19 cellular contexts compared by ENCODE assay signal in genomic region chr11:47337229-47337924, GRCh38. TPM values are rescaled to one million over a fixed set of nuclear protein-coding genes. Genes with fewer than 3 reads are reported as not detected.
DNase-seq lines count a peak whose midpoint lies in the region; ATAC-seq and TF ChIP-seq lines count a peak whose summit lies in the region.
"Had no signal": no experiment of that assay in that cellular context is flagged by ENCODE, and none has a peak within 500 bp of the region (broad histone marks: within the 10 kb centered on the region; RNA-seq: fewer than 3 reads in every experiment).

No MANE protein-coding gene starts in this region.

- TF ChIP-seq CTCF in heart right ventricle (IDR thresholded peaks at IDR 0.05) (no peak), neural progenitor cell (IDR thresholded peaks at IDR 0.05) (no peak), suprapubic skin (IDR thresholded peaks at IDR 0.05) (no peak)

- peak in 7 of 8 donors; percentile 0 to 20 (median 4) for ATAC-seq in heart right ventricle
- ATAC-seq: PC-3 had no signal

- H3F3A ChIP-seq in neural progenitor cell (ENCODE audit: low read depth), result no peaks in the 10 kb centered on the region

- H3K27ac Mint-ChIP-seq in neural progenitor cell, result no peak overlapping the region

- H3K36me3 ChIP-seq in heart right ventricle (peaks cover 0 to 98% (median 25%) of the 10 kb centered on the region in 9 donors), neural progenitor cell (no peaks in the 10 kb centered on the region), suprapubic skin (no peaks in the 10 kb centered on the region)

- H3K4me3 ChIP-seq in heart right ventricle, result no peak overlapping the region
- no peak overlapping the region for H3K4me3 ChIP-seq in neural progenitor cell
- no peak overlapping the region for H3K4me3 ChIP-seq in suprapubic skin
- H3K4me3 ChIP-seq: SK-N-MC had no signal

- no peaks in the 10 kb centered on the region for H3K79me2 ChIP-seq in neural progenitor cell (ENCODE audit: low read depth)

- no peaks in the 10 kb centered on the region for H3K9me3 Mint-ChIP-seq in neural progenitor cell

- no peak for TF ChIP-seq EP300 in suprapubic skin (IDR thresholded peaks at IDR 0.05)

- TF ChIP-seq POLR2A in suprapubic skin (IDR thresholded peaks at IDR 0.05), result no peak

- H3K27me3 ChIP-seq in heart right ventricle, result no peaks in the 10 kb centered on the region
- no peaks in the 10 kb centered on the region for H3K27me3 ChIP-seq in neural progenitor cell
- H3K27me3 ChIP-seq in suprapubic skin, result no peaks in the 10 kb centered on the region

- H3K4me1 ChIP-seq in heart right ventricle, result peaks cover 0 to 97% (median 19%) of the 10 kb centered on the region in 9 donors
- H3K4me1 ChIP-seq in neural progenitor cell, result no peaks in the 10 kb centered on the region
- H3K4me1 ChIP-seq in suprapubic skin, result no peaks in the 10 kb centered on the region

- peak overlapping the region in 6 of 10 donors; percentile 5 to 73 (median 36) for H3K27ac ChIP-seq in heart right ventricle
- H3K27ac ChIP-seq in neural progenitor cell, result no peak overlapping the region
- no peak overlapping the region for H3K27ac ChIP-seq in suprapubic skin
- H3K27ac ChIP-seq: SK-N-MC had no signal

- 72 to 74% methylated on average over 34 of the region's 34 CpGs for WGBS in heart right ventricle, 2 donors
- WGBS in suprapubic skin, result 91% methylated on average over 34 of the region's 34 CpGs

- H2AFZ ChIP-seq in neural progenitor cell (replicated peaks), result no peak overlapping the region

- no peaks in the 10 kb centered on the region for H3K36me3 Mint-ChIP-seq in neural progenitor cell

- no peak overlapping the region for H3K9ac ChIP-seq in neural progenitor cell

- DNase-seq in NCI-H748 (lab: John Stamatoyannopoulos, UW; ENCODE audit: unreplicated experiment), result peak; percentile 15
- no peak for DNase-seq in NCI-H748 treated with DMSO at 0.1 percent for 48 hours (lab: John Stamatoyannopoulos, UW)
- DNase-seq in HT-29 (ENCODE audit: low spot score), result peak; percentile 75
- no peak for DNase-seq in heart right ventricle
- DNase-seq in neural progenitor cell (ENCODE audit: low spot score), result peak; percentile 8
- DNase-seq in G401 (ENCODE audit: low spot score), result no peak
- no peak for DNase-seq in stimulated activated naive CD4-positive, alpha-beta T cell treated with Interleukin-2 at 50 U/mL for 16 hours (lab: John Stamatoyannopoulos, UW)
- no peak for DNase-seq in suprapubic skin (ENCODE audit: low spot score in 2 of 2)
- DNase-seq: DMS79 treated with DMSO at 0.1 percent for 48 hours, GF-D8, Kasumi-1, NCI-H1417, NCI-H1930, NCI-H524 treated with DMSO at 0.1 percent for 48 hours, PC-3 had no signal

- no peak overlapping the region for H3K4me3 Mint-ChIP-seq in neural progenitor cell
- H3K4me3 Mint-ChIP-seq: CD14-positive monocyte had no signal

- H3K4me1 Mint-ChIP-seq in neural progenitor cell, result peaks cover 15% of the 10 kb centered on the region
- H3K4me1 Mint-ChIP-seq: CD14-positive monocyte had no signal

- H3K4me2 ChIP-seq in neural progenitor cell, result no peak overlapping the region

- H3K9me3 ChIP-seq in heart right ventricle, result no peaks in the 10 kb centered on the region
- H3K9me3 ChIP-seq in neural progenitor cell (ENCODE audit: low read depth), result no peaks in the 10 kb centered on the region
- no peaks in the 10 kb centered on the region for H3K9me3 ChIP-seq in suprapubic skin

- peaks cover 6% of the 10 kb centered on the region for H3K27me3 Mint-ChIP-seq in neural progenitor cell (ENCODE audit: insufficient read depth, low read depth)

- intact Hi-C loops in heart right ventricle (cut with DNase I), result no loop called here

- in situ Hi-C loops in G401 (cut with HindIII; ENCODE audit: low sequenced_read_pairs), result no loop called here

- H4K20me1 ChIP-seq in neural progenitor cell (ENCODE audit: low read depth), result no peaks in the 10 kb centered on the region

RNA-seq across cellular contexts. Expression of gene MYBPC3, which starts 15.1 kb away (rescaled TPM):
- 0.05 TPM in 1 of 2 replicates, not detected in the other for total RNA-seq in HT-29 (2014; rRNA removed; shearing (Covaris generic))
- total RNA-seq in heart right ventricle, result 1,000 to 10,000 TPM; 1,404 to 3,138 (median 2,490) TPM
- polyA plus RNA-seq in heart right ventricle, result 1,000 to 10,000 TPM in 1 of 2 donors, 100 to 1,000 TPM in 1; 484 to 2,250 TPM
- total RNA-seq in neural progenitor cell (ENCODE audit: low replicate concordance), result 0.06 and 0.12 TPM in 2 replicates
- total RNA-seq in G401 (2014; rRNA removed; shearing (Covaris generic)), result 0.37 TPM in 1 of 2 replicates, not detected in the other
- under 1 TPM in 2 of 4 donors, not detected in 2; 0.21 to 0.57 TPM for total RNA-seq in suprapubic skin
- total RNA-seq: A172, H4, PC-3 had no signal

RNA-seq across cellular contexts. Expression of gene SPI1, which starts 41.0 kb away (rescaled TPM):
- total RNA-seq in HT-29 (2014; rRNA removed; shearing (Covaris generic)), result not detected in 2 replicates
- 10 to 100 TPM in 3 of 10 donors, 1 to 10 TPM in 7; 3.4 to 38.9 (median 6.7) TPM for total RNA-seq in heart right ventricle
- 10 to 100 TPM in 1 of 2 donors, 1 to 10 TPM in 1; 6.7 to 10.2 TPM for polyA plus RNA-seq in heart right ventricle
- not detected in 2 replicates for total RNA-seq in neural progenitor cell (ENCODE audit: low replicate concordance)
- total RNA-seq in G401 (2014; rRNA removed; shearing (Covaris generic)), result not detected in 2 replicates
- 10 to 100 TPM in 2 of 4 donors, 1 to 10 TPM in 2; 4.7 to 13.4 (median 9.8) TPM for total RNA-seq in suprapubic skin
- total RNA-seq: A172, H4 had no signal

Comparison
In these comparisons a context has a peak if more than half of its experiments do, and no peak if none do; other contexts are left out.
1. DNase-seq: peak in NCI-H748 (single experiment), HT-29 (single experiment) and neural progenitor cell (single experiment); none in NCI-H748 treated with DMSO at 0.1 percent for 48 hours (single experiment), heart right ventricle (0 of 2), G401 (single experiment), stimulated activated naive CD4-positive, alpha-beta T cell treated with Interleukin-2 at 50 U/mL for 16 hours (single experiment) and suprapubic skin (0 of 2).
2. H3K27ac ChIP-seq: peak in heart right ventricle (6 of 10); none in neural progenitor cell (single experiment) and suprapubic skin (single experiment).
3. RNA of gene MYBPC3, which starts 15.1 kb away (total RNA-seq): 1,404 to 3,138 TPM in heart right ventricle; 0.21 to 0.57 TPM in suprapubic skin, 0.06 to 0.12 TPM in neural progenitor cell, 0.05 TPM in HT-29 and 0.37 TPM in G401; every median in the first group is over 100 times any median in the second.